Comparison of ENCODE assay signal across 24 cellular contexts in genomic region chr3:171068658-171069057, GRCh38. TPM values are rescaled to one million over a fixed set of nuclear protein-coding genes. Genes with fewer than 3 reads are reported as not detected.
"Had no signal": no experiment of that assay in that cellular context is flagged by ENCODE, and none has a peak within 500 bp of the region (broad histone marks: within the 10 kb centered on the region; RNA-seq: fewer than 3 reads in every experiment).

No MANE protein-coding gene starts in this region.

- H3K27me3 Mint-ChIP-seq: activated naive CD4-positive, alpha-beta T cell treated with anti-CD3 and anti-CD28 coated beads, Interleukin-2, amount 50 U/mL, for 24 hours had no signal

- H3K9me2 ChIP-seq: SK-N-SH had no signal

- H3K36me3 ChIP-seq: MG63, SJCRH30 had no signal

- H3K9me3 ChIP-seq: MG63, Peyer's patch, SJCRH30, SK-N-SH had no signal

- H3K9me3 Mint-ChIP-seq: activated naive CD4-positive, alpha-beta T cell treated with anti-CD3 and anti-CD28 coated beads, Interleukin-2, amount 50 U/mL, for 24 hours had no signal

- H3K27ac ChIP-seq: Peyer's patch, RWPE1, SJCRH30 had no signal

- H3K9ac ChIP-seq: SK-N-SH had no signal

- H3K4me3 Mint-ChIP-seq: activated CD8-positive, alpha-beta T cell treated with anti-CD3 and anti-CD28 coated beads, Interleukin-2, amount 10 ng/mL, durations not matched to agents 7 days and 5 days; activated naive CD4-positive, alpha-beta T cell treated with anti-CD3 and anti-CD28 coated beads, Interleukin-2, amount 50 U/mL, for 24 hours had no signal

- ATAC-seq: activated CD8-positive, alpha-beta T cell treated with anti-CD3 and anti-CD28 coated beads, Interleukin-2, amount 10 ng/mL, durations not matched to agents 7 days and 5 days had no signal

- H3K4me1 Mint-ChIP-seq: activated naive CD4-positive, alpha-beta T cell treated with anti-CD3 and anti-CD28 coated beads, Interleukin-2, amount 50 U/mL, for 24 hours had no signal

- DNase-seq: activated CD4-positive, alpha-beta T cell treated with anti-CD3 and anti-CD28 coated beads for 48 hours; activated CD4-positive, alpha-beta T cell treated with anti-CD3 and anti-CD28 coated beads, Interleukin-2, amount 50 U/mL, for 4 hours; activated CD4-positive, CD25-positive, alpha-beta regulatory T cell treated with anti-CD3 and anti-CD28 coated beads, Interleukin-2, amount 50 U/mL, for 72 hours; activated CD8-positive, alpha-beta memory T cell treated with anti-CD3 and anti-CD28 coated beads, Interleukin-2, amount 50 U/mL, for 48 hours; activated CD8-positive, alpha-beta T cell treated with anti-CD3 and anti-CD28 coated beads, Interleukin-2, amount 10 ng/mL, durations not matched to agents 7 days and 5 days; activated T-cell treated with anti-CD3 and anti-CD28 coated beads, Interleukin-2, amount 50 U/mL, for 1 hour; MG63; MV-4-11; NCI-H1092 treated with DMSO at 0.1 percent for 48 hours; NCI-H1436; NCI-H1694 treated with DMSO at 0.1 percent for 48 hours; NCI-H2029 treated with DMSO at 0.1 percent for 48 hours; NCI-H510A treated with DMSO at 0.1 percent for 48 hours; NCI-H69; NK-92 treated with Interleukin-12 subunit alpha and Interleukin-12 subunit beta, amount 100 ng/mL, for 24 hours; OCI-M1; Peyer's patch; Right ventricle myocardium superior; SJCRH30; SK-N-SH; SW 1271 had no signal

- H3K27me3 ChIP-seq: MG63, Peyer's patch, SJCRH30 had no signal

- H3K4me1 ChIP-seq: Peyer's patch, SJCRH30 had no signal

- H3K27ac Mint-ChIP-seq: activated CD8-positive, alpha-beta T cell treated with anti-CD3 and anti-CD28 coated beads, Interleukin-2, amount 10 ng/mL, durations not matched to agents 7 days and 5 days; activated naive CD4-positive, alpha-beta T cell treated with anti-CD3 and anti-CD28 coated beads, Interleukin-2, amount 50 U/mL, for 24 hours had no signal

- H3K4me3 ChIP-seq: MG63, Peyer's patch, SJCRH30 had no signal

- H3K4me2 ChIP-seq: SK-N-SH had no signal

RNA-seq across cellular contexts. Expression of gene SLC2A2, which starts 42.1 kb away (rescaled TPM):
- total RNA-seq: activated CD8-positive, alpha-beta T cell treated with anti-CD3 and anti-CD28 coated beads, Interleukin-2, amount 10 ng/mL, durations not matched to agents 7 days and 5 days; Right ventricle myocardium superior; SJCRH30; T-helper 1 cell treated with Interleukin-12 subunit alpha and Interleukin-12 subunit beta and Interleukin-4 antibody, amounts not matched to agents 30 ng/mL and 1 ng/mL, for 36 hours had no signal
